In the genomic region with DNA sequence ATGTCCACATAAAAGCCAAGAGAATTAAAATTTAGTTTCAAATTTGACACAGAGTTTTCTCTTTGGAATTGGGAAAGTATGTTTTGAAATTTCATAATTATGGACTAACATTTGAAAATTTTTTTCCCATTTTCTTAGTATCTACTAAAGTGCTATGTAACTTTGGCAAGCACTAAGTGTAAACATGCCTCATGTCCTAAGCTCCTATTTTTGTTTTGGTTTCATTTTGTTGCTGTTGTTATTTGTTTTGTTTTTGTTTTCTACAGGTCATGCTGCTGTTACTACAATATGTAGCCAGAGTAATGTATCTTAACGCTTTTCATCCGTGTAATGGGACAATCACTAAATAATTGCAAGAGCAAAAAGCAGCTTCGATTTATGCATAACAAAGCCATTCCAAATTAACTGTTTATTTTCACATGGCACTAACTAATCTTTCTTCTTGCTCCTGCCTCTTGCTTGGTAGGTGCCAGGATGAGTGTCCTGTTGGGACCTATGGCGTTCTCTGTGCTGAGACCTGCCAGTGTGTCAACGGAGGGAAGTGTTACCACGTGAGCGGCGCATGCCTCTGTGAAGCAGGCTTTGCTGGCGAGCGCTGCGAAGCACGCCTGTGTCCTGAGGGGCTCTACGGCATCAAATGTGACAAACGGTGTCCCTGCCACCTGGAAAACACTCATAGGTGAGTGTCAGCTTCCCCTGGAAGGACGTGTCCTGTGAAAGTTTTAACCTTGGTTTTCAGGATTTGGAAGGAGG, we compare ENCODE assay signal across 22 cellular contexts.
A peak's percentile ranks its signal among the peaks of the same experiment; 100 is the strongest.
DNase-seq lines count a peak whose midpoint lies in the region; ATAC-seq, FAIRE-seq and TF ChIP-seq lines count a peak whose summit lies in the region.
"Had no signal": no experiment of that assay in that cellular context is flagged by ENCODE, and none has a peak within 500 bp of the region (broad histone marks: within the 10 kb centered on the region; RNA-seq: fewer than 3 reads in every experiment).

No MANE protein-coding gene starts in this region.

- no peaks in the 10 kb centered on the region for H3K9me3 ChIP-seq in PC-3 (ENCODE audit: low read length)
- H3K9me3 ChIP-seq in HepG2 (ENCODE audit: low read length), result no peaks in the 10 kb centered on the region
- H3K9me3 ChIP-seq in thoracic aorta, result no peaks in the 10 kb centered on the region
- H3K9me3 ChIP-seq: body of pancreas had no signal

- no peak overlapping the region for H2AFZ ChIP-seq in PC-3 (ENCODE audit: low read length)
- no peak overlapping the region for H2AFZ ChIP-seq in HepG2 (ENCODE audit: low read length)
- H2AFZ ChIP-seq: hepatocyte had no signal

- H3K27me3 ChIP-seq in PC-3 (ENCODE audit: low read length), result peaks cover 33% of the 10 kb centered on the region
- H3K27me3 ChIP-seq in HepG2 (ENCODE audit: control insufficient read depth in 1 of 2, insufficient read depth in 2 of 2, low read length in 2 of 2), result no peaks in the 10 kb centered on the region
- no peaks in the 10 kb centered on the region for H3K27me3 ChIP-seq in thoracic aorta (replicated peaks; ENCODE audit: insufficient read depth)
- H3K27me3 ChIP-seq: body of pancreas, hepatocyte had no signal

- TF ChIP-seq RAD21 in HepG2 (CRISPR knock-in tag; IDR thresholded peaks at IDR 0.05), result no peak

- FAIRE-seq in HepG2 (lab: Jason Lieb, UNC), result no peak

- TF ChIP-seq CTCF in PC-3 (conservative IDR thresholded peaks at IDR 0.05; ENCODE audit: low read depth, low read length) (no peak), HepG2 (CRISPR knock-in tag; IDR thresholded peaks at IDR 0.05) (no peak), thoracic aorta (IDR thresholded peaks at IDR 0.05) (no peak)

- H4K20me1 ChIP-seq in PC-3 (ENCODE audit: low read length) (no peaks in the 10 kb centered on the region), HepG2 (ENCODE audit: insufficient read depth, low read length) (no peaks in the 10 kb centered on the region)

- no peak overlapping the region for H3K27ac ChIP-seq in PC-3 (ENCODE audit: low read length)
- H3K27ac ChIP-seq in HepG2 (ENCODE audit: extremely low read length, insufficient read depth, low read length), result no peak overlapping the region
- peak overlapping the region; percentile 2 to 45 for H3K27ac ChIP-seq in thoracic aorta
- H3K27ac ChIP-seq: body of pancreas, C4-2B, hepatocyte had no signal

- DNase-seq in PC-3 (no peak), HepG2 (ENCODE audit: low spot score) (no peak), thoracic aorta (ENCODE audit: low spot score) (no peak), NCI-H526 treated with DMSO at 0.1 percent for 48 hours (lab: John Stamatoyannopoulos, UW) (no peak)
- DNase-seq: activated CD4-positive, alpha-beta T cell treated with anti-CD3 and anti-CD28 coated beads for 1 hour; activated naive CD4-positive, alpha-beta T cell treated with Interleukin-2 at 50 U/mL for 16 hours; body of pancreas; dermis blood vessel endothelial cell; DMS153; H9; kidney glomerular epithelial cell; NCI-H1105 treated with DMSO at 0.1 percent for 48 hours; NK-92 treated with Interleukin-12 subunit alpha and Interleukin-12 subunit beta, amount 100 ng/mL, for 24 hours; SHP77; stimulated activated CD4-positive, alpha-beta T cell treated with anti-CD3 and anti-CD28 coated beads, Interleukin-15, amount 100 ng/mL, for 24 hours; T-helper 17 cell had no signal

- intact Hi-C loops in PC-3 (cut with micrococcal nuclease), result no loop called here
- intact Hi-C loops in HepG2 (cut with micrococcal nuclease; ENCODE audit: unreplicated experiment), result no loop called here

- H3K79me2 ChIP-seq in PC-3 (ENCODE audit: low read length) (no peaks in the 10 kb centered on the region), HepG2 (ENCODE audit: insufficient read depth, low read length) (no peaks in the 10 kb centered on the region)
- H3K79me2 ChIP-seq: hepatocyte had no signal

- no peak for TF ChIP-seq EP300 in HepG2 (IDR thresholded peaks at IDR 0.05; ENCODE audit: low read depth in 2 of 2, low read length in 2 of 2)
- TF ChIP-seq EP300 in HepG2 (CRISPR knock-in tag; IDR thresholded peaks at IDR 0.05; ENCODE audit: borderline replicate concordance), result no peak

- POLR2A ChIA-PET in PC-3 (lab: Charles Lee; ENCODE audit: unreplicated experiment), result no interaction called here
- POLR2A ChIA-PET in HepG2 (lab: Yijun Ruan, JAX), result no interaction called here

- ATAC-seq in GM21786 (IDR thresholded peaks at IDR 0.05; ENCODE audit: unreplicated experiment), result peak; percentile 32
- ATAC-seq in PC-3, result no peak
- ATAC-seq in HepG2, result no peak
- ATAC-seq in thoracic aorta (ENCODE audit: insufficient number of reproducible peaks, low FRiP score, low read depth), result no peak
- ATAC-seq in GM21619 (IDR thresholded peaks at IDR 0.05; ENCODE audit: unreplicated experiment), result no peak
- no peak for ATAC-seq in HG03354 (IDR thresholded peaks at IDR 0.05; ENCODE audit: poor library complexity, severe bottlenecking, unreplicated experiment)
- ATAC-seq: body of pancreas, esophagus mucosa had no signal

- BruUV-seq in PC-3 (replicated peaks; lab: Mats Ljungman, UMichigan), result no TSS peak
- no TSS peak for BruUV-seq in HepG2 (replicated peaks; lab: Mats Ljungman, UMichigan)

- TF ChIP-seq POLR2A in HepG2 (IDR thresholded peaks at IDR 0.05; ENCODE audit: insufficient read depth in 1 of 2, low read depth in 2 of 2, low read length in 2 of 2), result no peak

- H3K4me1 ChIP-seq in PC-3 (ENCODE audit: insufficient read depth, low read length) (no peaks in the 10 kb centered on the region), HepG2 (ENCODE audit: insufficient read depth, low read length) (no peaks in the 10 kb centered on the region), thoracic aorta (ENCODE audit: control insufficient read depth in 1 of 2, low read depth in 2 of 2) (peaks cover 0 to 6% of the 10 kb centered on the region in 2 donors)
- H3K4me1 ChIP-seq: body of pancreas had no signal

- in situ Hi-C loops in HepG2 (cut with HindIII; ENCODE audit: extremely low pct_ligation_motif_present, low pct_unique_long_range_greater_than_20kb), result no loop called here

- CTCF ChIA-PET in PC-3 (lab: Charles Lee) (interaction anchor here (0.6 kb wide), 1 partner anchor 871 kb away, joined by 3 read pairs; no protein-coding TSS in a partner anchor), HepG2 (lab: Yijun Ruan, JAX; ENCODE audit: low intra/inter-chr PET ratio, low total read pairs) (no interaction called here)

- H3K9ac ChIP-seq in PC-3 (ENCODE audit: low read length) (no peak overlapping the region), HepG2 (ENCODE audit: insufficient read depth, low read depth, low read length) (no peak overlapping the region)

- no peaks in the 10 kb centered on the region for H3F3A ChIP-seq in PC-3 (ENCODE audit: low read length, unreplicated experiment)

- H3K4me2 ChIP-seq in PC-3 (ENCODE audit: low read length) (peak overlapping the region; percentile 51), HepG2 (ENCODE audit: low read depth, low read length) (no peak overlapping the region)
- H3K4me2 ChIP-seq: hepatocyte had no signal

- H3K4me3 ChIP-seq in PC-3 (ENCODE audit: low read length) (peak overlapping the region; percentile 23; the same call in 1 of the 2 replicates), HepG2 (replicated peaks in 1 of 3; ENCODE audit: insufficient read depth in 1 of 3, low read depth in 2 of 3, low read length in 3 of 3) (no peak overlapping the region), thoracic aorta (peak overlapping the region; percentile 18)
- H3K4me3 ChIP-seq: body of pancreas, hepatocyte had no signal

- no peaks in the 10 kb centered on the region for H3K9me2 ChIP-seq in PC-3 (replicated peaks; ENCODE audit: low read length)

- 49% methylated on average over 15 of the region's 15 CpGs for WGBS in HepG2 (ENCODE audit: low lambda C conversion rate)

- H3K36me3 ChIP-seq in PC-3 (ENCODE audit: low read depth, low read length) (no peaks in the 10 kb centered on the region), HepG2 (replicated peaks in 1 of 2; ENCODE audit: control insufficient read depth in 1 of 2, insufficient read depth in 2 of 2, low read length in 2 of 2) (no peaks in the 10 kb centered on the region), thoracic aorta (no peaks in the 10 kb centered on the region)

TF ChIP-seq in HepG2, 621 proteins besides CTCF, POLR2A, EP300 and RAD21:
- TF ChIP-seq, protein P1, sequence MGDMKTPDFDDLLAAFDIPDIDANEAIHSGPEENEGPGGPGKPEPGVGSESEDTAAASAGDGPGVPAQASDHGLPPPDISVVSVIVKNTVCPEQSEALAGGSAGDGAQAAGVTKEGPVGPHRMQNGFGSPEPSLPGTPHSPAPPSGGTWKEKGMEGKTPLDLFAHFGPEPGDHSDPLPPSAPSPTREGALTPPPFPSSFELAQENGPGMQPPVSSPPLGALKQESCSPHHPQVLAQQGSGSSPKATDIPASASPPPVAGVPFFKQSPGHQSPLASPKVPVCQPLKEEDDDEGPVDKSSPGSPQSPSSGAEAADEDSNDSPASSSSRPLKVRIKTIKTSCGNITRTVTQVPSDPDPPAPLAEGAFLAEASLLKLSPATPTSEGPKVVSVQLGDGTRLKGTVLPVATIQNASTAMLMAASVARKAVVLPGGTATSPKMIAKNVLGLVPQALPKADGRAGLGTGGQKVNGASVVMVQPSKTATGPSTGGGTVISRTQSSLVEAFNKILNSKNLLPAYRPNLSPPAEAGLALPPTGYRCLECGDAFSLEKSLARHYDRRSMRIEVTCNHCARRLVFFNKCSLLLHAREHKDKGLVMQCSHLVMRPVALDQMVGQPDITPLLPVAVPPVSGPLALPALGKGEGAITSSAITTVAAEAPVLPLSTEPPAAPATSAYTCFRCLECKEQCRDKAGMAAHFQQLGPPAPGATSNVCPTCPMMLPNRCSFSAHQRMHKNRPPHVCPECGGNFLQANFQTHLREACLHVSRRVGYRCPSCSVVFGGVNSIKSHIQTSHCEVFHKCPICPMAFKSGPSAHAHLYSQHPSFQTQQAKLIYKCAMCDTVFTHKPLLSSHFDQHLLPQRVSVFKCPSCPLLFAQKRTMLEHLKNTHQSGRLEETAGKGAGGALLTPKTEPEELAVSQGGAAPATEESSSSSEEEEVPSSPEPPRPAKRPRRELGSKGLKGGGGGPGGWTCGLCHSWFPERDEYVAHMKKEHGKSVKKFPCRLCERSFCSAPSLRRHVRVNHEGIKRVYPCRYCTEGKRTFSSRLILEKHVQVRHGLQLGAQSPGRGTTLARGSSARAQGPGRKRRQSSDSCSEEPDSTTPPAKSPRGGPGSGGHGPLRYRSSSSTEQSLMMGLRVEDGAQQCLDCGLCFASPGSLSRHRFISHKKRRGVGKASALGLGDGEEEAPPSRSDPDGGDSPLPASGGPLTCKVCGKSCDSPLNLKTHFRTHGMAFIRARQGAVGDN (CRISPR knock-in tag; IDR thresholded peaks at IDR 0.05), result 0 out of 2 replicates have a peak, but pooled peaks have one; percentile 18
- no peak for TF ChIP-seq NFE2L2 (IDR thresholded peaks at IDR 0.05; ENCODE audit: low read length)
- TF ChIP-seq, protein P2, sequence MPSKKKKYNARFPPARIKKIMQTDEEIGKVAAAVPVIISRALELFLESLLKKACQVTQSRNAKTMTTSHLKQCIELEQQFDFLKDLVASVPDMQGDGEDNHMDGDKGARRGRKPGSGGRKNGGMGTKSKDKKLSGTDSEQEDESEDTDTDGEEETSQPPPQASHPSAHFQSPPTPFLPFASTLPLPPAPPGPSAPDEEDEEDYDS (CRISPR knock-in tag; IDR thresholded peaks at IDR 0.05), result no peak
TF ChIP-seq in HepG2: peak in this region for 1.

Comparison
In these comparisons a context has a peak if more than half of its experiments do, and no peak if none do; other contexts are left out.
1. H3K27ac ChIP-seq: peak in thoracic aorta (2 of 2); none in PC-3 (single experiment) and HepG2 (single experiment).
2. H3K4me3 ChIP-seq: peak in PC-3 (single experiment) and thoracic aorta (single experiment); none in HepG2 (0 of 3).